Comparison of ENCODE assay signal across 22 cellular contexts in the genomic region with DNA sequence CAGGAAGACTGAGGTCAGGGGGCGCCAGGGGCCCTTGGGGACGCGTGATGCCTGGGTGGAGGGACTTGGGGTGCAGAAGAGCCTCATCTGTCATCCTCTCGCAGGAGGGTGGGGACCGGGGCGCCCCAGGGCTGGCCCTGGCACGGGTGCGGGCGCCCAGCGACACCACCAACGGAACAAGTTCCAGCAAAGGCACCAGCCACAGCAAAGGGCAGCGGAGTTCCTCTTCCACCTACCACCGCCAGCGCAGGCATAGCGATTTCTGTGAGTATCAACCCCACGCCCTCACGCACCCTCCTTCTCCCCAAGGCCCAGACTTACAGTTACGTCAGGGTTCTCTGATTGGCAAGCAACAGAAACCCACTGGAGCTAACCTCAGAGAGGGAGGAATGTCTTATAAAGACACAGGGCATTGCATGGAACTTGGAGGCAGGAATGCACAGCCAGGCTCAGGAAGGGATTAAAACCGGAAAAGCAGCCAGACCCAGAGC. TPM values are rescaled to one million over a fixed set of nuclear protein-coding genes. Genes with fewer than 3 reads are reported as not detected.
DNase-seq lines count a peak whose midpoint lies in the region; ATAC-seq and TF ChIP-seq lines count a peak whose summit lies in the region.
"Had no signal": no experiment of that assay in that cellular context is flagged by ENCODE, and none has a peak within 500 bp of the region (broad histone marks: within the 10 kb centered on the region; RNA-seq: fewer than 3 reads in every experiment).

No MANE protein-coding gene starts in this region.

- peak overlapping the region; percentile 41 to 64 for H3K4me3 Mint-ChIP-seq in CD14-positive monocyte
- no peak overlapping the region for H3K4me3 Mint-ChIP-seq in naive thymus-derived CD8-positive, alpha-beta T cell
- H3K4me3 Mint-ChIP-seq: activated CD8-positive, alpha-beta T cell treated with anti-CD3 and anti-CD28 coated beads for 36 hours; activated T-cell treated with anti-CD3 and anti-CD28 coated beads, Interleukin-2, amount 50 U/mL, for 4 hours; neural crest cell had no signal

- H3K27ac Mint-ChIP-seq in CD14-positive monocyte = peak overlapping the region in 5 of 7 donors; percentile 46 to 70 (median 62)
- no peak overlapping the region for H3K27ac Mint-ChIP-seq in activated naive CD4-positive, alpha-beta T cell treated with anti-CD3 and anti-CD28 coated beads, Interleukin-2, amount 50 U/mL, for 72 hours
- no peak overlapping the region for H3K27ac Mint-ChIP-seq in naive thymus-derived CD8-positive, alpha-beta T cell
- H3K27ac Mint-ChIP-seq: activated CD8-positive, alpha-beta T cell treated with anti-CD3 and anti-CD28 coated beads for 36 hours had no signal

- DNase-seq in CD14-positive monocyte (ENCODE audit: low spot score) (no peak), RWPE1 (ENCODE audit: low spot score) (no peak), left lobe of liver (ENCODE audit: low spot score) (no peak), NCI-H1092 (lab: John Stamatoyannopoulos, UW) (no peak)
- DNase-seq in activated naive CD4-positive, alpha-beta T cell treated with anti-CD3 and anti-CD28 coated beads, Interleukin-2, amount 50 U/mL, for 72 hours (ENCODE audit: low spot score in 2 of 2) = no peak
- no peak for DNase-seq in naive thymus-derived CD8-positive, alpha-beta T cell
- DNase-seq: activated CD8-positive, alpha-beta T cell treated with anti-CD3 and anti-CD28 coated beads for 36 hours; activated naive CD4-positive, alpha-beta T cell treated with anti-CD3 and anti-CD28 coated beads, Interleukin-2, amount 50 U/mL, for 16 hours; activated T-cell treated with anti-CD3 and anti-CD28 coated beads, Interleukin-2, amount 50 U/mL, for 4 hours; colonic mucosa; foreskin melanocyte; MG63; midbrain; NCI-H187 treated with DMSO at 0.1 percent for 48 hours; NCI-H446 treated with DMSO at 0.1 percent for 48 hours; psoas muscle; Right ventricle myocardium superior; stimulated activated CD4-positive, alpha-beta T cell treated with anti-CD3 and anti-CD28 coated beads, Interleukin-12 subunit alpha, Interleukin-12 subunit beta, amount 100 ng/mL, for 4 hours; transverse colon had no signal

- H3K9me3 Mint-ChIP-seq in CD14-positive monocyte = peaks cover 0 to 4% (median 0%) of the 10 kb centered on the region in 7 donors
- no peaks in the 10 kb centered on the region for H3K9me3 Mint-ChIP-seq in activated naive CD4-positive, alpha-beta T cell treated with anti-CD3 and anti-CD28 coated beads, Interleukin-2, amount 50 U/mL, for 72 hours
- H3K9me3 Mint-ChIP-seq in naive thymus-derived CD8-positive, alpha-beta T cell = peaks cover 0 to 3% (median 0%) of the 10 kb centered on the region in 9 donors
- H3K9me3 Mint-ChIP-seq: neural crest cell had no signal

- peak overlapping the region; percentile 11; the same call in 1 of the 2 replicates for H3K27ac ChIP-seq in RWPE1
- H3K27ac ChIP-seq: BLaER1 treated with 17β-estradiol and CSF1 and Interleukin-3, amounts not matched to agents 10 nM and 100 nM; colonic mucosa; psoas muscle; transverse colon had no signal

- CTCF ChIA-PET in RWPE1 (lab: Yijun Ruan, JAX) = no interaction called here

- ATAC-seq in left lobe of liver = peak; percentile 70
- no peak for ATAC-seq in activated naive CD4-positive, alpha-beta T cell treated with anti-CD3 and anti-CD28 coated beads, Interleukin-2, amount 50 U/mL, for 72 hours
- ATAC-seq in naive thymus-derived CD8-positive, alpha-beta T cell = no peak
- ATAC-seq: activated CD8-positive, alpha-beta T cell treated with anti-CD3 and anti-CD28 coated beads for 36 hours; activated T-cell treated with anti-CD3 and anti-CD28 coated beads, Interleukin-2, amount 50 U/mL, for 4 hours; psoas muscle had no signal

- POLR2A ChIA-PET in RWPE1 (lab: Yijun Ruan, JAX; ENCODE audit: low non-redundant PET) = no interaction called here
- POLR2A ChIA-PET in naive thymus-derived CD8-positive, alpha-beta T cell (lab: Charles Lee) = no interaction called here

- TF ChIP-seq CTCF in CD14-positive monocyte (IDR thresholded peaks at IDR 0.05) = no peak
- no peak for TF ChIP-seq CTCF in RWPE1 (conservative IDR thresholded peaks at IDR 0.05; ENCODE audit: low read depth)

- no peaks in the 10 kb centered on the region for H3K27me3 Mint-ChIP-seq in CD14-positive monocyte (ENCODE audit: low read depth in 3 of 3)
- H3K27me3 Mint-ChIP-seq in naive thymus-derived CD8-positive, alpha-beta T cell = no peaks in the 10 kb centered on the region
- H3K27me3 Mint-ChIP-seq: activated CD8-positive, alpha-beta T cell treated with anti-CD3 and anti-CD28 coated beads for 36 hours had no signal

- H3K36me3 Mint-ChIP-seq in CD14-positive monocyte = peaks cover 45 to 68% of the 10 kb centered on the region in 2 donors
- H3K36me3 Mint-ChIP-seq in activated naive CD4-positive, alpha-beta T cell treated with anti-CD3 and anti-CD28 coated beads, Interleukin-2, amount 50 U/mL, for 72 hours = peaks cover 5 to 8% of the 10 kb centered on the region in 2 donors
- peaks cover 5 to 79% (median 40%) of the 10 kb centered on the region in 3 donors for H3K36me3 Mint-ChIP-seq in naive thymus-derived CD8-positive, alpha-beta T cell

- peaks cover 22% of the 10 kb centered on the region for H3K4me1 Mint-ChIP-seq in CD14-positive monocyte
- H3K4me1 Mint-ChIP-seq in naive thymus-derived CD8-positive, alpha-beta T cell = peaks cover 0 to 5% (median 0%) of the 10 kb centered on the region in 4 donors
- H3K4me1 Mint-ChIP-seq: neural crest cell had no signal

- intact Hi-C loops in CD14-positive monocyte (cut with micrococcal nuclease) = no loop called here

RNA-seq across cellular contexts. Expression of gene MARK4, which starts 29.4 kb away (rescaled TPM):
- polyA plus RNA-seq in CD14-positive monocyte = under 1 TPM; 0.59 to 0.69 TPM
- 17.5 TPM for total RNA-seq in left lobe of liver
- total RNA-seq in activated naive CD4-positive, alpha-beta T cell treated with anti-CD3 and anti-CD28 coated beads, Interleukin-2, amount 50 U/mL, for 72 hours = 10 to 100 TPM; 28.2 to 30.9 TPM
- total RNA-seq in naive thymus-derived CD8-positive, alpha-beta T cell = 10 to 100 TPM; 19.6 to 24.9 TPM
- under 1 TPM; 0.79 to 0.95 (median 0.91) TPM for polyA plus RNA-seq in naive thymus-derived CD8-positive, alpha-beta T cell

RNA-seq across cellular contexts. Expression of gene EXOC3L2, which starts 35.3 kb away (rescaled TPM):
- polyA plus RNA-seq in CD14-positive monocyte = not detected
- 4.3 TPM for total RNA-seq in left lobe of liver
- not detected for total RNA-seq in activated naive CD4-positive, alpha-beta T cell treated with anti-CD3 and anti-CD28 coated beads, Interleukin-2, amount 50 U/mL, for 72 hours
- total RNA-seq in naive thymus-derived CD8-positive, alpha-beta T cell = not detected
- polyA plus RNA-seq in naive thymus-derived CD8-positive, alpha-beta T cell = not detected
- total RNA-seq: activated CD8-positive, alpha-beta T cell treated with anti-CD3 and anti-CD28 coated beads for 36 hours; activated T-cell treated with anti-CD3 and anti-CD28 coated beads, Interleukin-2, amount 50 U/mL, for 4 hours; T-helper 1 cell treated with Interleukin-12 subunit alpha and Interleukin-12 subunit beta and Interleukin-4 antibody, amounts not matched to agents 30 ng/mL and 1 ng/mL, for 36 hours had no signal

RNA-seq across cellular contexts. Expression of gene CKM, which starts 42.2 kb away (rescaled TPM):
- under 1 TPM; 0.17 to 0.50 TPM for polyA plus RNA-seq in CD14-positive monocyte
- not detected for total RNA-seq in left lobe of liver
- not detected for total RNA-seq in activated naive CD4-positive, alpha-beta T cell treated with anti-CD3 and anti-CD28 coated beads, Interleukin-2, amount 50 U/mL, for 72 hours
- total RNA-seq in naive thymus-derived CD8-positive, alpha-beta T cell = not detected
- polyA plus RNA-seq in naive thymus-derived CD8-positive, alpha-beta T cell = not detected
- total RNA-seq: activated CD8-positive, alpha-beta T cell treated with anti-CD3 and anti-CD28 coated beads for 36 hours; activated T-cell treated with anti-CD3 and anti-CD28 coated beads, Interleukin-2, amount 50 U/mL, for 4 hours; neural crest cell; T-helper 1 cell treated with Interleukin-12 subunit alpha and Interleukin-12 subunit beta and Interleukin-4 antibody, amounts not matched to agents 30 ng/mL and 1 ng/mL, for 36 hours had no signal

Comparison
In these comparisons a context has a peak if more than half of its experiments do, and no peak if none do; other contexts are left out.
1. H3K27ac Mint-ChIP-seq: peak in CD14-positive monocyte (5 of 7); none in activated naive CD4-positive, alpha-beta T cell treated with anti-CD3 and anti-CD28 coated beads, Interleukin-2, amount 50 U/mL, for 72 hours (0 of 2) and naive thymus-derived CD8-positive, alpha-beta T cell (0 of 10).
2. H3K4me3 Mint-ChIP-seq: peak in CD14-positive monocyte (2 of 2); none in naive thymus-derived CD8-positive, alpha-beta T cell (0 of 10).